ENCODE assay signal across 1 cellular context in genomic region chr11:776459-777287, GRCh38.
A peak's percentile ranks its signal among the peaks of the same experiment; 100 is the strongest.
TF ChIP-seq lines count a peak whose summit lies in the region.

No MANE protein-coding gene starts in this region.

TF ChIP-seq in HEK293, 187 proteins besides CTCF, POLR2A, EP300 and RAD21 (continued from another document and continues in another):
- TF ChIP-seq PRDM10 (tag by site-specific recombination; IDR thresholded peaks at IDR 0.05): no peak
- TF ChIP-seq, protein P1, sequence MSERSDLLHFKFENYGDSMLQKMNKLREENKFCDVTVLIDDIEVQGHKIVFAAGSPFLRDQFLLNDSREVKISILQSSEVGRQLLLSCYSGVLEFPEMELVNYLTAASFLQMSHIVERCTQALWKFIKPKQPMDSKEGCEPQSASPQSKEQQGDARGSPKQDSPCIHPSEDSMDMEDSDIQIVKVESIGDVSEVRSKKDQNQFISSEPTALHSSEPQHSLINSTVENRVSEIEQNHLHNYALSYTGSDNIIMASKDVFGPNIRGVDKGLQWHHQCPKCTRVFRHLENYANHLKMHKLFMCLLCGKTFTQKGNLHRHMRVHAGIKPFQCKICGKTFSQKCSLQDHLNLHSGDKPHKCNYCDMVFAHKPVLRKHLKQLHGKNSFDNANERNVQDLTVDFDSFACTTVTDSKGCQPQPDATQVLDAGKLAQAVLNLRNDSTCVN (tag by site-specific recombination; optimal IDR thresholded peaks at IDR 0.05): peak; percentile 35
- no peak for TF ChIP-seq ZNF175 (tag by site-specific recombination; IDR thresholded peaks at IDR 0.05)
- TF ChIP-seq ZNF843 (tag by site-specific recombination; IDR thresholded peaks at IDR 0.05): 0 out of 2 replicates have a peak, but pooled peaks have one; percentile 11
- TF ChIP-seq, protein P2, sequence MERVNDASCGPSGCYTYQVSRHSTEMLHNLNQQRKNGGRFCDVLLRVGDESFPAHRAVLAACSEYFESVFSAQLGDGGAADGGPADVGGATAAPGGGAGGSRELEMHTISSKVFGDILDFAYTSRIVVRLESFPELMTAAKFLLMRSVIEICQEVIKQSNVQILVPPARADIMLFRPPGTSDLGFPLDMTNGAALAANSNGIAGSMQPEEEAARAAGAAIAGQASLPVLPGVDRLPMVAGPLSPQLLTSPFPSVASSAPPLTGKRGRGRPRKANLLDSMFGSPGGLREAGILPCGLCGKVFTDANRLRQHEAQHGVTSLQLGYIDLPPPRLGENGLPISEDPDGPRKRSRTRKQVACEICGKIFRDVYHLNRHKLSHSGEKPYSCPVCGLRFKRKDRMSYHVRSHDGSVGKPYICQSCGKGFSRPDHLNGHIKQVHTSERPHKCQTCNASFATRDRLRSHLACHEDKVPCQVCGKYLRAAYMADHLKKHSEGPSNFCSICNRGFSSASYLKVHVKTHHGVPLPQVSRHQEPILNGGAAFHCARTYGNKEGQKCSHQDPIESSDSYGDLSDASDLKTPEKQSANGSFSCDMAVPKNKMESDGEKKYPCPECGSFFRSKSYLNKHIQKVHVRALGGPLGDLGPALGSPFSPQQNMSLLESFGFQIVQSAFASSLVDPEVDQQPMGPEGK (tag by site-specific recombination; IDR thresholded peaks at IDR 0.05): peak; percentile 74
- TF ChIP-seq, protein P3, sequence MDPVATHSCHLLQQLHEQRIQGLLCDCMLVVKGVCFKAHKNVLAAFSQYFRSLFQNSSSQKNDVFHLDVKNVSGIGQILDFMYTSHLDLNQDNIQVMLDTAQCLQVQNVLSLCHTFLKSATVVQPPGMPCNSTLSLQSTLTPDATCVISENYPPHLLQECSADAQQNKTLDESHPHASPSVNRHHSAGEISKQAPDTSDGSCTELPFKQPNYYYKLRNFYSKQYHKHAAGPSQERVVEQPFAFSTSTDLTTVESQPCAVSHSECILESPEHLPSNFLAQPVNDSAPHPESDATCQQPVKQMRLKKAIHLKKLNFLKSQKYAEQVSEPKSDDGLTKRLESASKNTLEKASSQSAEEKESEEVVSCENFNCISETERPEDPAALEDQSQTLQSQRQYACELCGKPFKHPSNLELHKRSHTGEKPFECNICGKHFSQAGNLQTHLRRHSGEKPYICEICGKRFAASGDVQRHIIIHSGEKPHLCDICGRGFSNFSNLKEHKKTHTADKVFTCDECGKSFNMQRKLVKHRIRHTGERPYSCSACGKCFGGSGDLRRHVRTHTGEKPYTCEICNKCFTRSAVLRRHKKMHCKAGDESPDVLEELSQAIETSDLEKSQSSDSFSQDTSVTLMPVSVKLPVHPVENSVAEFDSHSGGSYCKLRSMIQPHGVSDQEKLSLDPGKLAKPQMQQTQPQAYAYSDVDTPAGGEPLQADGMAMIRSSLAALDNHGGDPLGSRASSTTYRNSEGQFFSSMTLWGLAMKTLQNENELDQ (tag by site-specific recombination; IDR thresholded peaks at IDR 0.05; ENCODE audit: low read depth): no peak
- TF ChIP-seq ZNF76 (tag by site-specific recombination; IDR thresholded peaks at IDR 0.05; ENCODE audit: borderline replicate concordance, low read depth): no peak
- TF ChIP-seq ZNF776 (tag by site-specific recombination; IDR thresholded peaks at IDR 0.05; ENCODE audit: borderline replicate concordance): no peak
- peak; percentile 67 for TF ChIP-seq ZFHX2 (tag by site-specific recombination; conservative IDR thresholded peaks at IDR 0.05)
- TF ChIP-seq ZNF391 (tag by site-specific recombination; IDR thresholded peaks at IDR 0.05; ENCODE audit: borderline replicate concordance, low read depth): no peak
- no peak for TF ChIP-seq ZNF530 (tag by site-specific recombination; IDR thresholded peaks at IDR 0.05; ENCODE audit: low read depth)
- TF ChIP-seq HOXC10 (CRISPR knock-in tag; IDR thresholded peaks at IDR 0.05): no peak; the same call in 1 of the 2 replicates
- no peak for TF ChIP-seq ZNF792 (tag by site-specific recombination; IDR thresholded peaks at IDR 0.05)
- peak; percentile 94 for TF ChIP-seq ZIC2 (tag by site-specific recombination; IDR thresholded peaks at IDR 0.05)
- TF ChIP-seq ZNF423 (tag by site-specific recombination; IDR thresholded peaks at IDR 0.05): 0 out of 2 replicates have a peak, but pooled peaks have one; percentile 22
- peak; percentile 95 for TF ChIP-seq GLIS1 (tag by site-specific recombination; IDR thresholded peaks at IDR 0.05)
- no peak for TF ChIP-seq ZNF596 (tag by site-specific recombination; IDR thresholded peaks at IDR 0.05)
- no peak for TF ChIP-seq REPIN1 (tag by site-specific recombination; IDR thresholded peaks at IDR 0.05; ENCODE audit: low read depth)
- TF ChIP-seq ZNF660 (tag by site-specific recombination; IDR thresholded peaks at IDR 0.05): no peak
- TF ChIP-seq ZNF830 (tag by site-specific recombination; IDR thresholded peaks at IDR 0.05; ENCODE audit: low read depth): no peak
- TF ChIP-seq, protein P4, sequence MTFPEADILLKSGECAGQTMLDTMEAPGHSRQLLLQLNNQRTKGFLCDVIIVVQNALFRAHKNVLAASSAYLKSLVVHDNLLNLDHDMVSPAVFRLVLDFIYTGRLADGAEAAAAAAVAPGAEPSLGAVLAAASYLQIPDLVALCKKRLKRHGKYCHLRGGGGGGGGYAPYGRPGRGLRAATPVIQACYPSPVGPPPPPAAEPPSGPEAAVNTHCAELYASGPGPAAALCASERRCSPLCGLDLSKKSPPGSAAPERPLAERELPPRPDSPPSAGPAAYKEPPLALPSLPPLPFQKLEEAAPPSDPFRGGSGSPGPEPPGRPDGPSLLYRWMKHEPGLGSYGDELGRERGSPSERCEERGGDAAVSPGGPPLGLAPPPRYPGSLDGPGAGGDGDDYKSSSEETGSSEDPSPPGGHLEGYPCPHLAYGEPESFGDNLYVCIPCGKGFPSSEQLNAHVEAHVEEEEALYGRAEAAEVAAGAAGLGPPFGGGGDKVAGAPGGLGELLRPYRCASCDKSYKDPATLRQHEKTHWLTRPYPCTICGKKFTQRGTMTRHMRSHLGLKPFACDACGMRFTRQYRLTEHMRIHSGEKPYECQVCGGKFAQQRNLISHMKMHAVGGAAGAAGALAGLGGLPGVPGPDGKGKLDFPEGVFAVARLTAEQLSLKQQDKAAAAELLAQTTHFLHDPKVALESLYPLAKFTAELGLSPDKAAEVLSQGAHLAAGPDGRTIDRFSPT (tag by site-specific recombination; IDR thresholded peaks at IDR 0.05): peak; percentile 30; the same call in 1 of the 2 replicates
- TF ChIP-seq SP2 (tag by site-specific recombination; IDR thresholded peaks at IDR 0.05): peak; percentile 17; the same call in 1 of the 2 replicates
- TF ChIP-seq ZSCAN16 (tag by site-specific recombination; IDR thresholded peaks at IDR 0.05): no peak
- TF ChIP-seq GLIS2 (tag by site-specific recombination; IDR thresholded peaks at IDR 0.05): peak; percentile 96
- no peak for TF ChIP-seq ZNF677 (tag by site-specific recombination; IDR thresholded peaks at IDR 0.05)
- TF ChIP-seq ZNF561 (tag by site-specific recombination; IDR thresholded peaks at IDR 0.05; ENCODE audit: borderline replicate concordance): peak; percentile 18; the same call in 1 of the 2 replicates
- no peak for TF ChIP-seq ZNF23 (tag by site-specific recombination; IDR thresholded peaks at IDR 0.05; ENCODE audit: borderline replicate concordance)
- TF ChIP-seq ZNF629 (tag by site-specific recombination; IDR thresholded peaks at IDR 0.05): no peak
- TF ChIP-seq ZBTB20 (tag by site-specific recombination; IDR thresholded peaks at IDR 0.05): peak; percentile 57; the same call in 1 of the 2 replicates
- no peak for TF ChIP-seq PRDM1 (tag by site-specific recombination; IDR thresholded peaks at IDR 0.05)
- no peak for TF ChIP-seq TSHZ1 (tag by site-specific recombination; IDR thresholded peaks at IDR 0.05; ENCODE audit: borderline replicate concordance)
- no peak for TF ChIP-seq RBAK (tag by site-specific recombination; IDR thresholded peaks at IDR 0.05)
- TF ChIP-seq, protein P5, sequence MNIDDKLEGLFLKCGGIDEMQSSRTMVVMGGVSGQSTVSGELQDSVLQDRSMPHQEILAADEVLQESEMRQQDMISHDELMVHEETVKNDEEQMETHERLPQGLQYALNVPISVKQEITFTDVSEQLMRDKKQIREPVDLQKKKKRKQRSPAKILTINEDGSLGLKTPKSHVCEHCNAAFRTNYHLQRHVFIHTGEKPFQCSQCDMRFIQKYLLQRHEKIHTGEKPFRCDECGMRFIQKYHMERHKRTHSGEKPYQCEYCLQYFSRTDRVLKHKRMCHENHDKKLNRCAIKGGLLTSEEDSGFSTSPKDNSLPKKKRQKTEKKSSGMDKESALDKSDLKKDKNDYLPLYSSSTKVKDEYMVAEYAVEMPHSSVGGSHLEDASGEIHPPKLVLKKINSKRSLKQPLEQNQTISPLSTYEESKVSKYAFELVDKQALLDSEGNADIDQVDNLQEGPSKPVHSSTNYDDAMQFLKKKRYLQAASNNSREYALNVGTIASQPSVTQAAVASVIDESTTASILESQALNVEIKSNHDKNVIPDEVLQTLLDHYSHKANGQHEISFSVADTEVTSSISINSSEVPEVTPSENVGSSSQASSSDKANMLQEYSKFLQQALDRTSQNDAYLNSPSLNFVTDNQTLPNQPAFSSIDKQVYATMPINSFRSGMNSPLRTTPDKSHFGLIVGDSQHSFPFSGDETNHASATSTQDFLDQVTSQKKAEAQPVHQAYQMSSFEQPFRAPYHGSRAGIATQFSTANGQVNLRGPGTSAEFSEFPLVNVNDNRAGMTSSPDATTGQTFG (tag by site-specific recombination; IDR thresholded peaks at IDR 0.05; ENCODE audit: borderline replicate concordance): no peak
- 0 out of 2 replicates have a peak, but pooled peaks have one; percentile 33 for TF ChIP-seq BCL11A (tag by site-specific recombination; IDR thresholded peaks at IDR 0.05; ENCODE audit: low read depth)
- no peak for TF ChIP-seq HOXA7 (CRISPR knock-in tag; IDR thresholded peaks at IDR 0.05; ENCODE audit: borderline replicate concordance)
- no peak for TF ChIP-seq ZNF350 (tag by site-specific recombination; IDR thresholded peaks at IDR 0.05)
- peak; percentile 70; the same call in 1 of the 2 replicates for TF ChIP-seq ZNF335 (tag by site-specific recombination; conservative IDR thresholded peaks at IDR 0.05)
- TF ChIP-seq ZFP3 (tag by site-specific recombination; IDR thresholded peaks at IDR 0.05; ENCODE audit: low read depth): no peak
